In genomic region chr21:39674794-39675193, GRCh38 we compare ENCODE assay signal across 32 cellular contexts.
DNase-seq lines count a peak whose midpoint lies in the region; ATAC-seq and TF ChIP-seq lines count a peak whose summit lies in the region.
"Had no signal": no experiment of that assay in that cellular context is flagged by ENCODE, and none has a peak within 500 bp of the region (broad histone marks: within the 10 kb centered on the region; RNA-seq: fewer than 3 reads in every experiment).

No MANE protein-coding gene starts in this region.

- no peak overlapping the region for H3K4me2 ChIP-seq in Karpas-422 (ENCODE audit: low read depth, low read length, poor library complexity, severe bottlenecking)

- peak overlapping the region; percentile 73 for H3K27ac ChIP-seq in muscle layer of colon (ENCODE audit: low read depth, low read length)
- no peak overlapping the region for H3K27ac ChIP-seq in spleen
- H3K27ac ChIP-seq in CD8-positive, alpha-beta T cell (ENCODE audit: low read depth, low read length), result no peak overlapping the region
- no peak overlapping the region for H3K27ac ChIP-seq in Karpas-422 (ENCODE audit: low read length)
- H3K27ac ChIP-seq: C4-2B, neutrophil, prostate gland, WERI-Rb-1 had no signal

- H3K79me2 ChIP-seq in Karpas-422 (ENCODE audit: low read length), result no peaks in the 10 kb centered on the region

- POLR2A ChIA-PET in WTC11 (lab: Charles Lee), result no interaction called here
- POLR2A ChIA-PET in CD8-positive, alpha-beta T cell (lab: Charles Lee), result no interaction called here

- no peaks in the 10 kb centered on the region for H3K9me2 ChIP-seq in Karpas-422 (replicated peaks; ENCODE audit: insufficient read depth, low read length)

- H3K9ac ChIP-seq in muscle layer of colon (ENCODE audit: low read length) (no peak overlapping the region), Karpas-422 (ENCODE audit: low read length) (no peak overlapping the region)
- H3K9ac ChIP-seq: KMS-11 had no signal

- H3K36me3 ChIP-seq in muscle layer of colon (ENCODE audit: insufficient read depth, low read length) (no peaks in the 10 kb centered on the region), spleen (no peaks in the 10 kb centered on the region), Karpas-422 (ENCODE audit: insufficient read depth, low read length) (no peaks in the 10 kb centered on the region)
- H3K36me3 ChIP-seq in CD8-positive, alpha-beta T cell (ENCODE audit: insufficient read depth, low read length), result no peaks in the 10 kb centered on the region
- H3K36me3 ChIP-seq: breast epithelium, neutrophil, prostate gland, SJCRH30, WERI-Rb-1 had no signal

- H3K36me3 Mint-ChIP-seq in WTC11, result peaks cover 34% of the 10 kb centered on the region
- no peaks in the 10 kb centered on the region for H3K36me3 Mint-ChIP-seq in CD8-positive, alpha-beta T cell
- H3K36me3 Mint-ChIP-seq: activated naive CD4-positive, alpha-beta T cell treated with anti-CD3 and anti-CD28 coated beads, Interleukin-2, amount 50 U/mL, for 72 hours had no signal

- H3K9me3 ChIP-seq in muscle layer of colon (ENCODE audit: low read length) (no peaks in the 10 kb centered on the region), spleen (peaks cover 0 to 11% (median 0%) of the 10 kb centered on the region in 8 donors), Karpas-422 (ENCODE audit: low read length) (no peaks in the 10 kb centered on the region)
- H3K9me3 ChIP-seq in CD8-positive, alpha-beta T cell (ENCODE audit: low read length), result no peaks in the 10 kb centered on the region
- H3K9me3 ChIP-seq: breast epithelium, neutrophil, prostate gland, SJCRH30 had no signal

- H3K4me1 ChIP-seq in muscle layer of colon (ENCODE audit: insufficient read depth, low read length) (peaks cover 30% of the 10 kb centered on the region), spleen (no peaks in the 10 kb centered on the region), Karpas-422 (ENCODE audit: low read length) (no peaks in the 10 kb centered on the region)
- no peaks in the 10 kb centered on the region for H3K4me1 ChIP-seq in CD8-positive, alpha-beta T cell (ENCODE audit: insufficient read depth, low read length)
- H3K4me1 ChIP-seq: breast epithelium, prostate gland had no signal

- DNase-seq in NCI-H2029 (lab: John Stamatoyannopoulos, UW) (peak; percentile 45), NCI-H2029 treated with DMSO at 0.1 percent for 48 hours (lab: John Stamatoyannopoulos, UW) (no peak), WTC11 (ENCODE audit: low spot score) (no peak), spleen (peak; percentile 48), Karpas-422 (no peak)
- DNase-seq in CD8-positive, alpha-beta T cell, result no peak
- DNase-seq: 8988T; activated CD4-positive, alpha-beta T cell treated with anti-CD3 and anti-CD28 coated beads for 48 hours; activated CD8-positive, alpha-beta memory T cell treated with anti-CD3 and anti-CD28 coated beads for 24 hours; activated T-cell treated with anti-CD3 and anti-CD28 coated beads for 4 hours; amygdala; EL; H7; hippocampal formation; NCI-H1417; NCI-H2107; NCI-H446; NCI-H774; SJCRH30; substantia nigra; SW 1271; WERI-Rb-1 had no signal

- H2AFZ ChIP-seq in Karpas-422 (ENCODE audit: low read length), result no peak overlapping the region

- peak overlapping the region; percentile 15; the same call in 1 of the 2 replicates for H3K27ac Mint-ChIP-seq in WTC11
- H3K27ac Mint-ChIP-seq in CD8-positive, alpha-beta T cell, result no peak overlapping the region
- H3K27ac Mint-ChIP-seq: stimulated activated effector memory CD8-positive, alpha-beta T cell treated with anti-CD3 and anti-CD28 coated beads, Interleukin-12 subunit alpha, Interleukin-12 subunit beta, amount 100 ng/mL, for 72 hours had no signal

- peaks cover 17% of the 10 kb centered on the region for H3K9me3 Mint-ChIP-seq in WTC11
- H3K9me3 Mint-ChIP-seq in CD8-positive, alpha-beta T cell, result peaks cover 8% of the 10 kb centered on the region
- H3K9me3 Mint-ChIP-seq: stimulated activated effector memory CD8-positive, alpha-beta T cell treated with anti-CD3 and anti-CD28 coated beads, Interleukin-12 subunit alpha, Interleukin-12 subunit beta, amount 100 ng/mL, for 72 hours had no signal

- no peaks in the 10 kb centered on the region for H3K27me3 ChIP-seq in muscle layer of colon (ENCODE audit: control insufficient read depth in 1 of 2, insufficient read depth in 2 of 2, low read length in 2 of 2)
- H3K27me3 ChIP-seq in spleen (replicated peaks in 1 of 7), result peaks cover 0 to 12% (median 0%) of the 10 kb centered on the region in 7 donors
- no peaks in the 10 kb centered on the region for H3K27me3 ChIP-seq in CD8-positive, alpha-beta T cell (ENCODE audit: insufficient read depth, low read length)
- no peaks in the 10 kb centered on the region for H3K27me3 ChIP-seq in Karpas-422 (ENCODE audit: low read length)
- H3K27me3 ChIP-seq: breast epithelium, neutrophil, SJCRH30 had no signal

- no peaks in the 10 kb centered on the region for H3K27me3 Mint-ChIP-seq in WTC11 (ENCODE audit: low read depth)
- peaks cover 13% of the 10 kb centered on the region for H3K27me3 Mint-ChIP-seq in CD8-positive, alpha-beta T cell (ENCODE audit: low read depth)

- no peak overlapping the region for H3K4me3 Mint-ChIP-seq in WTC11
- H3K4me3 Mint-ChIP-seq in CD8-positive, alpha-beta T cell, result no peak overlapping the region
- H3K4me3 Mint-ChIP-seq: stimulated activated effector memory CD8-positive, alpha-beta T cell treated with anti-CD3 and anti-CD28 coated beads, Interleukin-12 subunit alpha, Interleukin-12 subunit beta, amount 100 ng/mL, for 72 hours had no signal

- intact Hi-C loops in spleen (cut with DNase I; ENCODE audit: low total_unique reads), result no loop called here
- intact Hi-C loops in CD8-positive, alpha-beta T cell (cut with DNase I, micrococcal nuclease), result no loop called here

- CTCF ChIA-PET in WTC11 (lab: Charles Lee), result interaction anchor here (1.6 to 1.8 kb wide), 2 partner anchors 13 to 33 kb away, joined by 5 to 13 read pairs; no protein-coding TSS in a partner anchor
- CTCF ChIA-PET in CD8-positive, alpha-beta T cell (lab: Charles Lee), result no interaction called here

- H3K4me3 ChIP-seq in muscle layer of colon (ENCODE audit: low read depth in 1 of 2, low read length in 2 of 2), result no peak overlapping the region
- no peak overlapping the region for H3K4me3 ChIP-seq in spleen
- H3K4me3 ChIP-seq in CD8-positive, alpha-beta T cell (ENCODE audit: low read depth, low read length), result no peak overlapping the region
- no peak overlapping the region for H3K4me3 ChIP-seq in Karpas-422 (ENCODE audit: low read length)
- H3K4me3 ChIP-seq: breast epithelium, lung, prostate gland, SJCRH30 had no signal

- peaks cover 44% of the 10 kb centered on the region for H3K4me1 Mint-ChIP-seq in WTC11
- H3K4me1 Mint-ChIP-seq in CD8-positive, alpha-beta T cell (ENCODE audit: low read depth), result no peaks in the 10 kb centered on the region

- TF ChIP-seq POLR2A in spleen (IDR thresholded peaks at IDR 0.05), result no peak

- 70 to 74% (median 73%) methylated on average over 10 of the region's 10 CpGs for WGBS in spleen, 5 donors

- H4K20me1 ChIP-seq in Karpas-422 (ENCODE audit: insufficient read depth, low read depth, low read length), result no peaks in the 10 kb centered on the region

- ATAC-seq in WTC11 (no peak), GM19395 (IDR thresholded peaks at IDR 0.05; ENCODE audit: unreplicated experiment) (no peak)
- ATAC-seq in CD8-positive, alpha-beta T cell, result no peak
- ATAC-seq: activated naive CD4-positive, alpha-beta T cell treated with anti-CD3 and anti-CD28 coated beads, Interleukin-2, amount 50 U/mL, for 72 hours; stimulated activated effector memory CD8-positive, alpha-beta T cell treated with anti-CD3 and anti-CD28 coated beads, Interleukin-12 subunit alpha, Interleukin-12 subunit beta, amount 100 ng/mL, for 72 hours had no signal

- TF ChIP-seq CTCF in WTC11 (IDR thresholded peaks at IDR 0.05) (no peak), spleen (IDR thresholded peaks at IDR 0.05 in 8 of 11, conservative IDR thresholded peaks at IDR 0.05 in 3 of 11) (no peak)
- TF ChIP-seq CTCF in CD8-positive, alpha-beta T cell (IDR thresholded peaks at IDR 0.05), result no peak

TF ChIP-seq in WTC11, 78 proteins besides CTCF, POLR2A, EP300 and RAD21:
- no peak for TF ChIP-seq GABPB1 (CRISPR knock-in tag; IDR thresholded peaks at IDR 0.05)
- no peak for TF ChIP-seq ATF2 (CRISPR knock-in tag; IDR thresholded peaks at IDR 0.05; ENCODE audit: borderline replicate concordance, low read depth)
- no peak for TF ChIP-seq NR3C1 (CRISPR knock-in tag; conservative IDR thresholded peaks at IDR 0.05; ENCODE audit: low read depth)
- TF ChIP-seq TEAD4 (CRISPR knock-in tag; IDR thresholded peaks at IDR 0.05), result no peak
- no peak for TF ChIP-seq NFE2L1 (CRISPR knock-in tag; IDR thresholded peaks at IDR 0.05)
- no peak for TF ChIP-seq ZNF219 (CRISPR knock-in tag; IDR thresholded peaks at IDR 0.05; ENCODE audit: borderline replicate concordance)
- no peak for TF ChIP-seq TP53 (CRISPR knock-in tag; IDR thresholded peaks at IDR 0.05)
- TF ChIP-seq ZNF425 (CRISPR knock-in tag; conservative IDR thresholded peaks at IDR 0.05), result no peak
- no peak for TF ChIP-seq SMAD3 (CRISPR knock-in tag; IDR thresholded peaks at IDR 0.05; ENCODE audit: borderline replicate concordance)

Comparison
In these comparisons a context has a peak if more than half of its experiments do, and no peak if none do; other contexts are left out.
1. DNase-seq: peak in NCI-H2029 (single experiment) and spleen (single experiment); none in NCI-H2029 treated with DMSO at 0.1 percent for 48 hours (single experiment), WTC11 (single experiment), CD8-positive, alpha-beta T cell (0 of 7) and Karpas-422 (single experiment).